Comparison of ENCODE assay signal across 20 cellular contexts in genomic region chr2:127254386-127254981, GRCh38. TPM values are rescaled to one million over a fixed set of nuclear protein-coding genes. Genes with fewer than 3 reads are reported as not detected.
DNase-seq lines count a peak whose midpoint lies in the region; TF ChIP-seq lines count a peak whose summit lies in the region.
"Had no signal": no experiment of that assay in that cellular context is flagged by ENCODE, and none has a peak within 500 bp of the region (broad histone marks: within the 10 kb centered on the region; RNA-seq: fewer than 3 reads in every experiment).

No MANE protein-coding gene starts in this region.

- peaks cover 7 to 10% of the 10 kb centered on the region in 2 donors for H3K4me1 ChIP-seq in neuronal stem cell (ENCODE audit: control insufficient read depth in 2 of 2, insufficient read depth in 1 of 2, low read depth in 1 of 2, low read length in 2 of 2)
- H3K4me1 ChIP-seq: left lung, thyroid gland had no signal

- H3K4me3 ChIP-seq in astrocyte of the cerebellum (ENCODE audit: low read depth, low read length): no peak overlapping the region
- no peak overlapping the region for H3K4me3 ChIP-seq in kidney epithelial cell (ENCODE audit: low read depth, low read length)
- no peak overlapping the region for H3K4me3 ChIP-seq in neuronal stem cell (ENCODE audit: low read length in 2 of 2)
- H3K4me3 ChIP-seq: hepatocyte, left lung, SK-N-MC, thyroid gland had no signal

- H3K36me3 Mint-ChIP-seq in HFFc6 (ENCODE audit: low read depth): peaks cover 34% of the 10 kb centered on the region
- H3K36me3 Mint-ChIP-seq in osteocyte (ENCODE audit: unreplicated experiment): peaks cover 38% of the 10 kb centered on the region

- H4K8ac ChIP-seq in neuronal stem cell (ENCODE audit: low read depth, low read length): no peak overlapping the region

- no peak overlapping the region for H3K23ac ChIP-seq in neuronal stem cell (ENCODE audit: low read depth, low read length, poor library complexity)

- H3K27me3 ChIP-seq in kidney epithelial cell (ENCODE audit: control insufficient read depth, insufficient read depth, low read length) (no peaks in the 10 kb centered on the region), neuronal stem cell (ENCODE audit: control insufficient read depth in 3 of 3, insufficient read depth in 3 of 3, low read depth in 1 of 3, low read length in 3 of 3) (no peaks in the 10 kb centered on the region)
- H3K27me3 ChIP-seq: hepatocyte, left lung, thyroid gland had no signal

- no peak overlapping the region for H2AFZ ChIP-seq in neuronal stem cell (ENCODE audit: low read length)
- H2AFZ ChIP-seq: hepatocyte had no signal

- H3K9me3 ChIP-seq in neuronal stem cell (replicated peaks in 1 of 2; ENCODE audit: control insufficient read depth in 2 of 2, insufficient read depth in 1 of 2, low read depth in 1 of 2, low read length in 2 of 2): no peaks in the 10 kb centered on the region
- H3K9me3 ChIP-seq: left lung, thyroid gland had no signal

- no CpG with 5 or more reads among the region's 7 CpGs for WGBS in neuronal stem cell (ENCODE audit: extremely low coverage in 2 of 2, insufficient read length in 2 of 2, insufficient replicate concordance in 1 of 2), 2 donors

- no peak overlapping the region for H2BK15ac ChIP-seq in neuronal stem cell (ENCODE audit: low read length)

- H2AK5ac ChIP-seq in neuronal stem cell (ENCODE audit: low read depth, low read length): no peak overlapping the region

- H3K27ac Mint-ChIP-seq in HFFc6 (no peak overlapping the region), osteocyte (ENCODE audit: unreplicated experiment) (no peak overlapping the region)
- H3K27ac Mint-ChIP-seq: activated CD4-positive, alpha-beta memory T cell treated with anti-CD3 and anti-CD28 coated beads for 36 hours; activated naive CD8-positive, alpha-beta T cell treated with anti-CD3 and anti-CD28 coated beads, Interleukin-2, amount 50 U/mL, for 24 hours had no signal

- H3K4me3 Mint-ChIP-seq in HFFc6: no peak overlapping the region
- H3K4me3 Mint-ChIP-seq in osteocyte (ENCODE audit: unreplicated experiment): no peak overlapping the region
- H3K4me3 Mint-ChIP-seq: activated CD4-positive, alpha-beta memory T cell treated with anti-CD3 and anti-CD28 coated beads for 36 hours; activated naive CD8-positive, alpha-beta T cell treated with anti-CD3 and anti-CD28 coated beads, Interleukin-2, amount 50 U/mL, for 24 hours; nephron progenitor cell had no signal

- no peak overlapping the region for H3K14ac ChIP-seq in neuronal stem cell (ENCODE audit: low read length)

- H2BK5ac ChIP-seq in neuronal stem cell (ENCODE audit: low read length): no peak overlapping the region

- peaks cover 2% of the 10 kb centered on the region; the same call in 1 of the 2 replicates for H3K27me3 Mint-ChIP-seq in HFFc6 (ENCODE audit: insufficient read depth)
- H3K27me3 Mint-ChIP-seq in osteocyte (ENCODE audit: unreplicated experiment): no peaks in the 10 kb centered on the region
- H3K27me3 Mint-ChIP-seq: activated CD4-positive, alpha-beta memory T cell treated with anti-CD3 and anti-CD28 coated beads for 36 hours; activated naive CD8-positive, alpha-beta T cell treated with anti-CD3 and anti-CD28 coated beads, Interleukin-2, amount 50 U/mL, for 24 hours had no signal

- peaks cover 1% of the 10 kb centered on the region for H3K36me3 ChIP-seq in kidney epithelial cell (ENCODE audit: control insufficient read depth, insufficient read depth, low read length)
- H3K36me3 ChIP-seq in neuronal stem cell (replicated peaks in 1 of 2; ENCODE audit: control insufficient read depth in 2 of 2, insufficient read depth in 2 of 2, low read length in 2 of 2): peaks cover 19 to 34% of the 10 kb centered on the region in 2 donors

- peak; percentile 62 for DNase-seq in AG20443 (ENCODE audit: low spot score)
- peak; percentile 39 for DNase-seq in HFFc6
- DNase-seq in astrocyte of the cerebellum (ENCODE audit: low read depth): peak; percentile 2
- DNase-seq in kidney epithelial cell (ENCODE audit: low read depth): peak; percentile 14
- DNase-seq in activated naive CD4-positive, alpha-beta T cell treated with Interleukin-2 at 50 U/mL for 16 hours: no peak
- DNase-seq in osteocyte (ENCODE audit: extremely low spot score, unreplicated experiment): no peak
- DNase-seq in NCI-H345 treated with DMSO at 0.1 percent for 48 hours (lab: John Stamatoyannopoulos, UW; ENCODE audit: unreplicated experiment): no peak
- DNase-seq in neuronal stem cell (ENCODE audit: low spot score): no peak
- DNase-seq: activated CD4-positive, alpha-beta memory T cell treated with anti-CD3 and anti-CD28 coated beads for 36 hours; activated naive CD8-positive, alpha-beta T cell treated with anti-CD3 and anti-CD28 coated beads, Interleukin-2, amount 50 U/mL, for 24 hours; activated T-cell treated with anti-CD3 and anti-CD28 coated beads, Interleukin-2, amount 50 U/mL, for 48 hours; cortex of kidney; left lung; NCI-H1092 treated with DMSO at 0.1 percent for 48 hours; nephron progenitor cell; stimulated activated CD4-positive, alpha-beta T cell treated with anti-CD3 and anti-CD28 coated beads, Interleukin-4, amount 100 ng/mL, for 1 hour; thyroid gland had no signal

- H3K9ac ChIP-seq in neuronal stem cell (ENCODE audit: low read depth, low read length, poor library complexity): no peak overlapping the region

- no peak overlapping the region for H3K4ac ChIP-seq in neuronal stem cell (ENCODE audit: low read length)

- H3K4me1 Mint-ChIP-seq in HFFc6 (ENCODE audit: low read depth) (peaks cover 17% of the 10 kb centered on the region), osteocyte (ENCODE audit: unreplicated experiment) (peaks cover 20% of the 10 kb centered on the region)
- H3K4me1 Mint-ChIP-seq: activated naive CD8-positive, alpha-beta T cell treated with anti-CD3 and anti-CD28 coated beads, Interleukin-2, amount 50 U/mL, for 24 hours had no signal

- TF ChIP-seq CTCF in HFFc6 (IDR thresholded peaks at IDR 0.05) (no peak), astrocyte of the cerebellum (IDR thresholded peaks at IDR 0.05; ENCODE audit: low read depth, low read length, missing control alignments) (no peak), kidney epithelial cell (IDR thresholded peaks at IDR 0.05; ENCODE audit: insufficient read depth, low read length, poor library complexity, severe bottlenecking) (no peak), osteocyte (IDR thresholded peaks at IDR 0.05) (no peak)

- H4K91ac ChIP-seq in neuronal stem cell (ENCODE audit: low read depth, low read length, poor library complexity): no peak overlapping the region

- H2BK120ac ChIP-seq in neuronal stem cell (ENCODE audit: low read depth, low read length): no peak overlapping the region

- no peak overlapping the region for H2BK12ac ChIP-seq in neuronal stem cell (ENCODE audit: low read length)

- no peak overlapping the region for H3K18ac ChIP-seq in neuronal stem cell (ENCODE audit: low read length)

- H3K79me1 ChIP-seq in neuronal stem cell (ENCODE audit: low read depth, low read length): no peaks in the 10 kb centered on the region

- H3K9me3 Mint-ChIP-seq in HFFc6: no peaks in the 10 kb centered on the region
- no peaks in the 10 kb centered on the region for H3K9me3 Mint-ChIP-seq in osteocyte (ENCODE audit: unreplicated experiment)
- H3K9me3 Mint-ChIP-seq: activated CD4-positive, alpha-beta memory T cell treated with anti-CD3 and anti-CD28 coated beads for 36 hours; activated naive CD8-positive, alpha-beta T cell treated with anti-CD3 and anti-CD28 coated beads, Interleukin-2, amount 50 U/mL, for 24 hours; nephron progenitor cell had no signal

- in situ Hi-C loops in astrocyte of the cerebellum (cut with HindIII; ENCODE audit: low sequenced_read_pairs): no loop called here

- H3K4me2 ChIP-seq in neuronal stem cell (ENCODE audit: insufficient read depth, low read length, poor library complexity, severe bottlenecking): no peak overlapping the region
- H3K4me2 ChIP-seq: hepatocyte had no signal

- H3K27ac ChIP-seq in neuronal stem cell (replicated peaks; ENCODE audit: low read length): no peak overlapping the region
- H3K27ac ChIP-seq: hepatocyte, left lung, SK-N-MC, thyroid gland had no signal

RNA-seq across cellular contexts. Expression of gene CYP27C1, which starts 34.4 kb away (rescaled TPM):
- total RNA-seq in HFFc6 (2021; fragmentation: NEBNext Ultra II Directional; extraction: Animal tissue kit (Norgen Biotek cat#: 25700)): under 1 TPM; 0.09 to 0.17 (median 0.13) TPM
- total RNA-seq in kidney epithelial cell (1.1 and 2.3 TPM in 2 replicates), osteocyte (21.9 and 24.9 TPM in 2 replicates)
- polyA plus RNA-seq in neuronal stem cell (2013, experiment 1 of 2): 3.7 TPM
- polyA plus RNA-seq in neuronal stem cell (2013, experiment 2 of 2): 4.0 TPM
- total RNA-seq: activated CD4-positive, alpha-beta memory T cell treated with anti-CD3 and anti-CD28 coated beads for 36 hours had no signal
- polyA plus RNA-seq: AG04450 had no signal

RNA-seq across cellular contexts. Expression of gene ERCC3, which starts 39.5 kb away (rescaled TPM):
- total RNA-seq in HFFc6 (2021; fragmentation: NEBNext Ultra II Directional; extraction: Animal tissue kit (Norgen Biotek cat#: 25700)): 10 to 100 TPM; 33.0 to 38.5 (median 36.3) TPM
- total RNA-seq in kidney epithelial cell (31.5 and 34.9 TPM in 2 replicates), osteocyte (47.8 and 50.3 TPM in 2 replicates)
- polyA plus RNA-seq in neuronal stem cell (2013, experiment 1 of 2): 36.8 TPM
- polyA plus RNA-seq in neuronal stem cell (2013, experiment 2 of 2): 34.5 TPM

Comparison
In these comparisons a context has a peak if more than half of its experiments do, and no peak if none do; other contexts are left out.
1. DNase-seq: peak in AG20443 (single experiment), HFFc6 (single experiment), astrocyte of the cerebellum (single experiment) and kidney epithelial cell (single experiment); none in activated naive CD4-positive, alpha-beta T cell treated with Interleukin-2 at 50 U/mL for 16 hours (single experiment), osteocyte (single experiment), NCI-H345 treated with DMSO at 0.1 percent for 48 hours (single experiment) and neuronal stem cell (single experiment).